14 cellular contexts compared by ENCODE assay signal in the genomic region with DNA sequence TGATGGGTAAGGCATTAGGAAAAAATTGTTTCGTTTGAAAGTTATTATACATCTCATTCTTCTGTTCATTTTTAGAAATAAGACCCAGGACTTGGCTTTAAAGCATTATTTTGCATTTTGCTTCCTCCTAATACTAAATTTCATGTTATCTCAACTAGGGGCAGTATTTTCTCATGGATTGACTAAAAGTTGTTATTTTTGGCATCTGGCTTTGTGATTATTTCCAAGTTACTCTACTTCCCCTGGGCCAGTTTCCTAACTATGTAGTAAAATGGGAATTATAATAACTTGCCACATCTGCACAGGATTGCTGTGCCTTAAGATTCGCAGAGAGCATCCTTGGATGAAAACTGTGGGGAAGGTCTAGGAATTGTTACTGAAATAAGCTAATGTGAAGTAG. TPM values are rescaled to one million over a fixed set of nuclear protein-coding genes. Genes with fewer than 3 reads are reported as not detected.
DNase-seq lines count a peak whose midpoint lies in the region; ATAC-seq and TF ChIP-seq lines count a peak whose summit lies in the region.
"Had no signal": no experiment of that assay in that cellular context is flagged by ENCODE, and none has a peak within 500 bp of the region (broad histone marks: within the 10 kb centered on the region; RNA-seq: fewer than 3 reads in every experiment).

No MANE protein-coding gene starts in this region.

- ATAC-seq in HG02642 (IDR thresholded peaks at IDR 0.05; ENCODE audit: poor library complexity, unreplicated experiment) (no peak), HG02852 (IDR thresholded peaks at IDR 0.05; ENCODE audit: unreplicated experiment) (no peak)

- H3K4me1 Mint-ChIP-seq in activated naive CD8-positive, alpha-beta T cell treated with anti-CD3 and anti-CD28 coated beads for 36 hours: peaks cover 35% of the 10 kb centered on the region

- H3K4me3 ChIP-seq in AG04450 (ENCODE audit: low read depth, low read length) (peak overlapping the region; percentile 98), hepatocyte (no peak overlapping the region)

- H3K36me3 ChIP-seq in hepatocyte (replicated peaks; ENCODE audit: insufficient read depth, low read depth): no peaks in the 10 kb centered on the region
- H3K36me3 ChIP-seq: transverse colon had no signal

- H3K27me3 Mint-ChIP-seq in activated naive CD8-positive, alpha-beta T cell treated with anti-CD3 and anti-CD28 coated beads for 36 hours: no peaks in the 10 kb centered on the region
- H3K27me3 Mint-ChIP-seq: naive B cell had no signal

- H2AFZ ChIP-seq in hepatocyte: no peak overlapping the region

- H3K9me3 ChIP-seq in AG04450 (ENCODE audit: control insufficient read depth, insufficient read depth, low read length) (no peaks in the 10 kb centered on the region), hepatocyte (ENCODE audit: low read depth) (no peaks in the 10 kb centered on the region)
- H3K9me3 ChIP-seq: transverse colon had no signal

- peaks cover 6% of the 10 kb centered on the region for H3K36me3 Mint-ChIP-seq in activated naive CD8-positive, alpha-beta T cell treated with anti-CD3 and anti-CD28 coated beads for 36 hours

- H3K27ac ChIP-seq in AG04450 (ENCODE audit: low read depth, low read length) (no peak overlapping the region), hepatocyte (peak overlapping the region; percentile 7)

- CTCF ChIA-PET in AG04450 (lab: Charles Lee): interaction anchor here (1.1 to 8.5 kb wide), 2 partner anchors 86 to 262 kb away, joined by 3 to 141 read pairs; no protein-coding TSS in a partner anchor

- peak overlapping the region; percentile 83 for H3K4me2 ChIP-seq in hepatocyte

- H3K9me2 ChIP-seq in hepatocyte (replicated peaks; ENCODE audit: insufficient read depth): no peaks in the 10 kb centered on the region

- POLR2A ChIA-PET in AG04450 (lab: Yijun Ruan, JAX): interaction anchor here (0.6 to 1.0 kb wide), 2 partner anchors 41 to 301 kb away, joined by 3 read pairs; no protein-coding TSS in a partner anchor

- H3K79me2 ChIP-seq in hepatocyte: peaks cover 76% of the 10 kb centered on the region

- peaks cover 65% of the 10 kb centered on the region for H4K20me1 ChIP-seq in hepatocyte (ENCODE audit: insufficient read depth, poor library complexity, severe bottlenecking)

- H3K27me3 ChIP-seq in AG04450 (ENCODE audit: control insufficient read depth, insufficient read depth, low read length): no peaks in the 10 kb centered on the region
- no peaks in the 10 kb centered on the region for H3K27me3 ChIP-seq in hepatocyte
- H3K27me3 ChIP-seq: transverse colon had no signal

- H3K27ac Mint-ChIP-seq in activated naive CD8-positive, alpha-beta T cell treated with anti-CD3 and anti-CD28 coated beads for 36 hours: no peak overlapping the region

- H3K4me3 Mint-ChIP-seq in activated naive CD8-positive, alpha-beta T cell treated with anti-CD3 and anti-CD28 coated beads for 36 hours: peak overlapping the region; percentile 47

- peaks cover 8% of the 10 kb centered on the region for H3K4me1 ChIP-seq in hepatocyte (ENCODE audit: insufficient read depth)

- DNase-seq in AG04450 (ENCODE audit: low read depth, low spot score) (no peak), GM03348 (ENCODE audit: low spot score) (peak; percentile 17), hepatocyte (ENCODE audit: low spot score) (no peak), islet precursor cell (no peak)
- no peak for DNase-seq in activated naive CD8-positive, alpha-beta T cell treated with anti-CD3 and anti-CD28 coated beads for 36 hours
- no peak for DNase-seq in stimulated activated CD4-positive, alpha-beta T cell treated with anti-CD3 and anti-CD28 coated beads, Interleukin-15, amount 100 ng/mL, for 24 hours
- DNase-seq: caudate nucleus; GOT3; naive B cell; NCI-H146; stimulated activated CD4-positive, alpha-beta T cell treated with anti-CD3 and anti-CD28 coated beads, Interleukin-2, amount 100 ng/mL, for 24 hours; transverse colon had no signal

- no peaks in the 10 kb centered on the region for H3K9me3 Mint-ChIP-seq in activated naive CD8-positive, alpha-beta T cell treated with anti-CD3 and anti-CD28 coated beads for 36 hours

- 81% methylated on average over 2 of the region's 2 CpGs for WGBS in hepatocyte (ENCODE audit: low lambda C conversion rate, missing lambda C conversion rate)

- TF ChIP-seq CTCF in AG04450 (IDR thresholded peaks at IDR 0.05; ENCODE audit: low read depth, low read length): peak; percentile 29
- peak; percentile 28 for TF ChIP-seq CTCF in hepatocyte (IDR thresholded peaks at IDR 0.05; ENCODE audit: poor library complexity)

RNA-seq across cellular contexts. Expression of a gene that starts 3.0 kb away (rescaled TPM):
- polyA plus RNA-seq in AG04450 (2011; rRNA removed): 169 and 218 TPM in 2 replicates
- 154 and 183 TPM in 2 replicates for polyA minus RNA-seq in AG04450 (2011; rRNA and poly(A)+ RNA removed)
- total RNA-seq in activated naive CD8-positive, alpha-beta T cell treated with anti-CD3 and anti-CD28 coated beads for 36 hours: 10 to 100 TPM; 88.7 to 93.5 TPM
- total RNA-seq in hepatocyte: 54.8 and 74.5 TPM in 2 replicates
- 73.7 and 80.2 TPM in 2 replicates for polyA plus RNA-seq in hepatocyte
